18 cellular contexts compared by ENCODE assay signal in the genomic region with DNA sequence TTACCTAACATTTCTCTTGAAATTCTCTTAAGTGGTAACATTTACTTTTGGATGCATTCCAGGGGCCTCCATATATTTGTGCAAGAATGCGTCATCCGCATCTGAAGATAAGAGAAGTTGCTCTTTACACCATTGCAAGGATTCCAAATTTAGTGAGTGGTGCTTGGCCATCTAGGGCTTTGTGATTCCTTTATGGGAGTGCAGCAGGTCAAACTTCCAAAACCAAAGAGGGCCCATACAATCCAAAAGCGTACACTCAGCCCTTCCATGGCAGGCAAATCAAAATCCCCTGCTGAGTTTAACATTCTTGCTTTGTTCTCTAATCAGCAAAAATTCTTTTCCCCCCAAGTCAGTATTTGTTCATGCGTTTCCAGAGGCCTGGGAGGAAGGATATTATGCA.
DNase-seq lines count a peak whose midpoint lies in the region; ATAC-seq and TF ChIP-seq lines count a peak whose summit lies in the region.
"Had no signal": no experiment of that assay in that cellular context is flagged by ENCODE, and none has a peak within 500 bp of the region (broad histone marks: within the 10 kb centered on the region; RNA-seq: fewer than 3 reads in every experiment).

No MANE protein-coding gene starts in this region.

- no peak overlapping the region for H3K18ac ChIP-seq in mesenchymal stem cell (ENCODE audit: low read depth in 1 of 2, low read length in 2 of 2)

- intact Hi-C loops in left lung (cut with DNase I), result no loop called here

- no peaks in the 10 kb centered on the region for H3K79me1 ChIP-seq in mesenchymal stem cell (replicated peaks; ENCODE audit: low read length, poor library complexity, severe bottlenecking)

- H3K4me3 ChIP-seq in cardiac muscle cell (no peak overlapping the region), right atrium auricular region (no peak overlapping the region), cardiac fibroblast (replicated peaks in 1 of 2; ENCODE audit: low read depth in 2 of 2, low read length in 2 of 2) (no peak overlapping the region), left lung (no peak overlapping the region), mesenchymal stem cell (ENCODE audit: insufficient read depth in 1 of 2, low read depth in 1 of 2, low read length in 2 of 2) (no peak overlapping the region)
- H3K4me3 ChIP-seq: PC-9 had no signal

- H2BK120ac ChIP-seq in mesenchymal stem cell (ENCODE audit: low read depth, low read length), result no peak overlapping the region

- TF ChIP-seq CTCF in cardiac muscle cell (IDR thresholded peaks at IDR 0.05; ENCODE audit: low read depth, low read length) (no peak), right atrium auricular region (IDR thresholded peaks at IDR 0.05) (no peak), cardiac fibroblast (IDR thresholded peaks at IDR 0.05; ENCODE audit: low read depth, low read length) (no peak), left lung (IDR thresholded peaks at IDR 0.05) (no peak)

- 93% methylated on average over 3 of the region's 4 CpGs for WGBS in mesenchymal stem cell

- no peak overlapping the region for H3K14ac ChIP-seq in mesenchymal stem cell (ENCODE audit: low read length in 2 of 2)

- no peak overlapping the region for H3K9ac ChIP-seq in mesenchymal stem cell (ENCODE audit: low read length)

- H3K4me1 ChIP-seq in cardiac muscle cell (ENCODE audit: low read depth) (peaks cover 8% of the 10 kb centered on the region), right atrium auricular region (no peaks in the 10 kb centered on the region), left lung (no peaks in the 10 kb centered on the region), mesenchymal stem cell (ENCODE audit: control insufficient read depth, insufficient read depth, low read depth, low read length) (no peaks in the 10 kb centered on the region)

- no peak overlapping the region for H3K23ac ChIP-seq in mesenchymal stem cell (ENCODE audit: low read length in 2 of 2)

- H3K4me2 ChIP-seq in mesenchymal stem cell (ENCODE audit: low read length, poor library complexity, severe bottlenecking), result no peak overlapping the region
- H3K4me2 ChIP-seq: PC-9 had no signal

- peak; percentile 77 for ATAC-seq in left lung

- H3K4ac ChIP-seq in mesenchymal stem cell (ENCODE audit: low read depth in 1 of 2, low read length in 2 of 2), result no peak overlapping the region

- H4K91ac ChIP-seq in mesenchymal stem cell (ENCODE audit: low read length), result no peak overlapping the region

- H3K9me3 ChIP-seq in cardiac muscle cell (ENCODE audit: low read depth) (no peaks in the 10 kb centered on the region), right atrium auricular region (no peaks in the 10 kb centered on the region), left lung (no peaks in the 10 kb centered on the region), mesenchymal stem cell (ENCODE audit: control insufficient read depth, low read length) (no peaks in the 10 kb centered on the region)

- peak overlapping the region; percentile 50 for H3K27ac ChIP-seq in cardiac muscle cell
- H3K27ac ChIP-seq in right atrium auricular region, result no peak overlapping the region
- H3K27ac ChIP-seq in left lung, result no peak overlapping the region
- no peak overlapping the region for H3K27ac ChIP-seq in mesenchymal stem cell (ENCODE audit: low read length, poor library complexity, severe bottlenecking)
- no peak overlapping the region for H3K27ac ChIP-seq in caudate nucleus (ENCODE audit: low read depth, low read length)
- H3K27ac ChIP-seq: PC-9, RWPE1 had no signal

- H2BK15ac ChIP-seq in mesenchymal stem cell (ENCODE audit: low read depth, poor library complexity, severe bottlenecking), result no peak overlapping the region

- no peak overlapping the region for H2BK12ac ChIP-seq in mesenchymal stem cell (ENCODE audit: low read length in 2 of 2)

- no peak overlapping the region for H2BK5ac ChIP-seq in mesenchymal stem cell (ENCODE audit: low read depth, low read length, poor library complexity, severe bottlenecking)

- DNase-seq in cardiac muscle cell (ENCODE audit: low read depth in 1 of 2, low spot score in 1 of 2), result peak; percentile 23 to 34
- no peak for DNase-seq in right atrium auricular region (ENCODE audit: low spot score)
- DNase-seq in cardiac fibroblast (ENCODE audit: low read depth in 2 of 2), result peak; percentile 1 to 19
- DNase-seq in left lung, result no peak
- no peak for DNase-seq in mesenchymal stem cell
- DNase-seq in caudate nucleus (lab: John Stamatoyannopoulos, UW), result no peak
- no peak for DNase-seq in NCI-H2196 treated with DMSO at 0.1 percent for 48 hours (lab: John Stamatoyannopoulos, UW; ENCODE audit: unreplicated experiment)
- DNase-seq: Calu3; CD4-positive, alpha-beta T cell; Kasumi-1; MM.1S; NCI-H1092; NCI-H146; NCI-H2081 treated with DMSO at 0.1 percent for 48 hours; NCI-H526; PC-9; SIG-M5 had no signal

- no peaks in the 10 kb centered on the region for H3K27me3 ChIP-seq in cardiac muscle cell
- H3K27me3 ChIP-seq in right atrium auricular region, result no peaks in the 10 kb centered on the region
- no peaks in the 10 kb centered on the region for H3K27me3 ChIP-seq in left lung
- H3K27me3 ChIP-seq in mesenchymal stem cell (ENCODE audit: control insufficient read depth in 1 of 2, insufficient read depth in 1 of 2, low read length in 2 of 2), result no peaks in the 10 kb centered on the region

- H3K36me3 ChIP-seq in cardiac muscle cell (no peaks in the 10 kb centered on the region), right atrium auricular region (no peaks in the 10 kb centered on the region), left lung (no peaks in the 10 kb centered on the region), mesenchymal stem cell (ENCODE audit: control insufficient read depth in 1 of 2, insufficient read depth in 2 of 2, low read depth in 1 of 2, low read length in 2 of 2) (no peaks in the 10 kb centered on the region)

- H2AK5ac ChIP-seq in mesenchymal stem cell (ENCODE audit: low read length, severe bottlenecking), result no peak overlapping the region

- H2AFZ ChIP-seq in mesenchymal stem cell (ENCODE audit: low read depth, low read length), result no peak overlapping the region
- H2AFZ ChIP-seq: PC-9 had no signal

- no peak overlapping the region for H4K8ac ChIP-seq in mesenchymal stem cell (ENCODE audit: low read length)

Comparison
In these comparisons a context has a peak if more than half of its experiments do, and no peak if none do; other contexts are left out.
1. DNase-seq: peak in cardiac muscle cell (2 of 2) and cardiac fibroblast (2 of 2); none in right atrium auricular region (single experiment), left lung (0 of 2), mesenchymal stem cell (single experiment), caudate nucleus (0 of 61) and NCI-H2196 treated with DMSO at 0.1 percent for 48 hours (single experiment).